ENCODE assay signal across 11 cellular contexts in the genomic region with DNA sequence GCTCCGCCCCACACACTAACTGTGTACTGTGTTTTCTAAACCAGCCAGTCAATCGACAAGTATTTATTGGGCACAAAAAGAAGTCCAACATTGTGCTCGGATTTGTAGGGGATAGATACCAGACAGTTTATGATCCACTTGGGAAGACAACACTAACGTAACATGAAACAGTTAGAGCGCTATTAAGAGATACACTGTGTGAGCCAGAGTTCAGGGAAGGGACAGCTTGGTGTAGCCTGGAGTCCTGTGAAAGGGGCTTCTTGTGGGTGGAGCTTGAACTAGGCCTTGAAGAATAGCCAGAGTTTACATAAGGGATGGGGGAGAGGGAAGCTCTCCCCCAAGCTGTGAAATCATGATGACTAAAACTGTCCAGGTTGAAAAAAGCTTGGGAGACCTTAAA.
"Had no signal": no experiment of that assay in that cellular context is flagged by ENCODE, and none has a peak within 500 bp of the region (broad histone marks: within the 10 kb centered on the region; RNA-seq: fewer than 3 reads in every experiment).

No MANE protein-coding gene starts in this region.

- H3K27ac Mint-ChIP-seq: activated naive CD4-positive, alpha-beta T cell treated with anti-CD3 and anti-CD28 coated beads, Interleukin-2, amount 10 ng/mL, durations not matched to agents 7 days and 5 days; activated T-helper 2 cell treated with anti-CD3 and anti-CD28 coated beads, Interferon-gamma antibody, Interleukin-2, Interleukin-4, amounts not matched to agents 10 μg/mL and 5 μg/mL and 100 μg/mL, durations not matched to agents 14 hours and 24 hours and 36 hours; endodermal cell; stimulated activated naive CD8-positive, alpha-beta T cell treated with anti-CD3 and anti-CD28 coated beads, Interleukin-15, amount 100 ng/mL, for 72 hours had no signal

- H3K4me1 ChIP-seq: ascending aorta, prostate gland, upper lobe of right lung had no signal

- H3K36me3 Mint-ChIP-seq: activated naive CD4-positive, alpha-beta T cell treated with anti-CD3 and anti-CD28 coated beads, Interleukin-2, amount 10 ng/mL, durations not matched to agents 7 days and 5 days had no signal

- H3K27me3 Mint-ChIP-seq: activated naive CD4-positive, alpha-beta T cell treated with anti-CD3 and anti-CD28 coated beads, Interleukin-2, amount 10 ng/mL, durations not matched to agents 7 days and 5 days; stimulated activated naive CD8-positive, alpha-beta T cell treated with anti-CD3 and anti-CD28 coated beads, Interleukin-15, amount 100 ng/mL, for 72 hours had no signal

- H3K9me3 Mint-ChIP-seq: activated naive CD4-positive, alpha-beta T cell treated with anti-CD3 and anti-CD28 coated beads, Interleukin-2, amount 10 ng/mL, durations not matched to agents 7 days and 5 days; activated T-helper 2 cell treated with anti-CD3 and anti-CD28 coated beads, Interferon-gamma antibody, Interleukin-2, Interleukin-4, amounts not matched to agents 10 μg/mL and 5 μg/mL and 100 μg/mL, durations not matched to agents 14 hours and 24 hours and 36 hours; endodermal cell; stimulated activated naive CD8-positive, alpha-beta T cell treated with anti-CD3 and anti-CD28 coated beads, Interleukin-15, amount 100 ng/mL, for 72 hours had no signal

- DNase-seq: activated naive CD4-positive, alpha-beta T cell treated with anti-CD3 and anti-CD28 coated beads, Interleukin-2, amount 10 ng/mL, durations not matched to agents 7 days and 5 days; dorsolateral prefrontal cortex; endodermal cell; right cardiac atrium; stimulated activated naive CD8-positive, alpha-beta T cell treated with anti-CD3 and anti-CD28 coated beads, Interleukin-15, amount 100 ng/mL, for 72 hours; upper lobe of right lung had no signal

- H3K4me1 Mint-ChIP-seq: activated naive CD4-positive, alpha-beta T cell treated with anti-CD3 and anti-CD28 coated beads, Interleukin-2, amount 10 ng/mL, durations not matched to agents 7 days and 5 days; stimulated activated naive CD8-positive, alpha-beta T cell treated with anti-CD3 and anti-CD28 coated beads, Interleukin-15, amount 100 ng/mL, for 72 hours had no signal

- H3K27me3 ChIP-seq: ascending aorta, dorsolateral prefrontal cortex, upper lobe of right lung had no signal

- H3K27ac ChIP-seq: ascending aorta, cardiac muscle cell, dorsolateral prefrontal cortex, prostate gland, upper lobe of right lung had no signal

- H3K9me3 ChIP-seq: ascending aorta, prostate gland, upper lobe of right lung had no signal

- H3K4me3 Mint-ChIP-seq: activated naive CD4-positive, alpha-beta T cell treated with anti-CD3 and anti-CD28 coated beads, Interleukin-2, amount 10 ng/mL, durations not matched to agents 7 days and 5 days; endodermal cell; stimulated activated naive CD8-positive, alpha-beta T cell treated with anti-CD3 and anti-CD28 coated beads, Interleukin-15, amount 100 ng/mL, for 72 hours had no signal

- H3K4me3 ChIP-seq: ascending aorta, cardiac muscle cell, dorsolateral prefrontal cortex, prostate gland, upper lobe of right lung had no signal

- H3K36me3 ChIP-seq: ascending aorta, cardiac muscle cell, prostate gland, upper lobe of right lung had no signal

- ATAC-seq: activated CD4-positive, CD25-positive, alpha-beta regulatory T cell treated with anti-CD3 and anti-CD28 coated beads, Interleukin-2, amount 50 U/mL, for 24 hours; right cardiac atrium; stimulated activated naive CD8-positive, alpha-beta T cell treated with anti-CD3 and anti-CD28 coated beads, Interleukin-15, amount 100 ng/mL, for 72 hours; upper lobe of right lung had no signal
